18 cellular contexts compared by ENCODE assay signal in genomic region chr11:30317030-30317429, GRCh38. TPM values are rescaled to one million over a fixed set of nuclear protein-coding genes. Genes with fewer than 3 reads are reported as not detected.
DNase-seq lines count a peak whose midpoint lies in the region; ATAC-seq, FAIRE-seq and TF ChIP-seq lines count a peak whose summit lies in the region.
"Had no signal": no experiment of that assay in that cellular context is flagged by ENCODE, and none has a peak within 500 bp of the region (broad histone marks: within the 10 kb centered on the region; RNA-seq: fewer than 3 reads in every experiment).

No MANE protein-coding gene starts in this region.

- POLR2A ChIA-PET in CD8-positive, alpha-beta T cell (lab: Charles Lee), result interaction anchor here (1.1 to 1.2 kb wide), 2 partner anchors 9 to 34 kb away, joined by 3 read pairs; no protein-coding TSS in a partner anchor

- H3K27ac ChIP-seq in osteoblast (ENCODE audit: low read depth, low read length), result no peak overlapping the region
- no peak overlapping the region for H3K27ac ChIP-seq in CD8-positive, alpha-beta T cell (ENCODE audit: low read depth, low read length)

- peak; percentile 56 for ATAC-seq in GM19043 (IDR thresholded peaks at IDR 0.05; ENCODE audit: low read depth, unreplicated experiment)
- peak; percentile 80 for ATAC-seq in GM21786 (IDR thresholded peaks at IDR 0.05; ENCODE audit: unreplicated experiment)
- ATAC-seq in HG03280 (IDR thresholded peaks at IDR 0.05; ENCODE audit: unreplicated experiment), result peak; percentile 59
- ATAC-seq in CD8-positive, alpha-beta T cell, result no peak

- H3K4me1 Mint-ChIP-seq in CD8-positive, alpha-beta T cell (ENCODE audit: low read depth), result peaks cover 8% of the 10 kb centered on the region

- H3K4me3 Mint-ChIP-seq in CD8-positive, alpha-beta T cell, result no peak overlapping the region
- H3K4me3 Mint-ChIP-seq: IgD-negative memory B cell had no signal

- no peak overlapping the region for H3K4me3 ChIP-seq in osteoblast (ENCODE audit: insufficient read depth, low read length)
- no peak overlapping the region for H3K4me3 ChIP-seq in CD8-positive, alpha-beta T cell (ENCODE audit: low read depth, low read length)

- intact Hi-C loops in CD8-positive, alpha-beta T cell (cut with DNase I, micrococcal nuclease), result no loop called here

- H3K27ac Mint-ChIP-seq in CD8-positive, alpha-beta T cell, result no peak overlapping the region
- H3K27ac Mint-ChIP-seq: progenitor cell of endocrine pancreas had no signal

- H3K9me3 ChIP-seq in osteoblast (ENCODE audit: low read depth, low read length), result no peaks in the 10 kb centered on the region
- H3K9me3 ChIP-seq in CD8-positive, alpha-beta T cell (ENCODE audit: low read length), result no peaks in the 10 kb centered on the region

- no peaks in the 10 kb centered on the region for H3K27me3 Mint-ChIP-seq in CD8-positive, alpha-beta T cell (ENCODE audit: low read depth)
- H3K27me3 Mint-ChIP-seq: IgD-negative memory B cell had no signal

- no peaks in the 10 kb centered on the region for H3K4me1 ChIP-seq in osteoblast (ENCODE audit: insufficient read depth, low read length)
- H3K4me1 ChIP-seq in CD8-positive, alpha-beta T cell (ENCODE audit: insufficient read depth, low read length), result peaks cover 1% of the 10 kb centered on the region

- TF ChIP-seq CTCF in osteoblast (IDR thresholded peaks at IDR 0.05; ENCODE audit: extremely low read depth, low read depth, low read length), result no peak
- no peak for TF ChIP-seq CTCF in CD8-positive, alpha-beta T cell (IDR thresholded peaks at IDR 0.05)

- no peaks in the 10 kb centered on the region for H3K36me3 ChIP-seq in osteoblast (ENCODE audit: insufficient read depth, low read length)
- H3K36me3 ChIP-seq in CD8-positive, alpha-beta T cell (ENCODE audit: insufficient read depth, low read length), result no peaks in the 10 kb centered on the region

- no peak for FAIRE-seq in frontal cortex (lab: Jason Lieb, UNC)
- FAIRE-seq: endometrium, G401.6, keratinocyte had no signal

- H4K20me1 ChIP-seq in osteoblast (ENCODE audit: insufficient read depth, low read length), result no peaks in the 10 kb centered on the region

- H3K79me2 ChIP-seq in osteoblast (ENCODE audit: insufficient read depth, low read length), result no peaks in the 10 kb centered on the region

- H3K36me3 Mint-ChIP-seq in CD8-positive, alpha-beta T cell, result no peaks in the 10 kb centered on the region

- CTCF ChIA-PET in CD8-positive, alpha-beta T cell (lab: Charles Lee), result interaction anchor here (2.6 kb wide), 1 partner anchor 17 kb away, joined by 6 read pairs; no protein-coding TSS in a partner anchor

- no peaks in the 10 kb centered on the region for H3K9me3 Mint-ChIP-seq in CD8-positive, alpha-beta T cell
- H3K9me3 Mint-ChIP-seq: IgD-negative memory B cell had no signal

- peak overlapping the region; percentile 1 for H3K4me2 ChIP-seq in osteoblast (ENCODE audit: insufficient read depth, low read length)

- no peaks in the 10 kb centered on the region for H3K27me3 ChIP-seq in osteoblast (ENCODE audit: insufficient read depth, low read length)
- H3K27me3 ChIP-seq in CD8-positive, alpha-beta T cell (ENCODE audit: insufficient read depth, low read length), result no peaks in the 10 kb centered on the region

- DNase-seq in osteoblast (ENCODE audit: insufficient read length, low spot score, missing footprints), result peak; percentile 14
- no peak for DNase-seq in hippocampal formation (lab: John Stamatoyannopoulos, UW)
- no peak for DNase-seq in frontal cortex (ENCODE audit: low spot score in 2 of 2)
- no peak for DNase-seq in H4 (ENCODE audit: low spot score)
- DNase-seq in CD8-positive, alpha-beta T cell, result no peak
- DNase-seq: activated CD4-positive, alpha-beta T cell treated with anti-CD3 and anti-CD28 coated beads, Interleukin-2, amount 50 U/mL, for 48 hours; activated naive CD4-positive, alpha-beta T cell treated with Interleukin-2 at 50 U/mL for 16 hours; caudate nucleus; NCI-H1694 treated with DMSO at 0.1 percent for 48 hours; trophoblast cell had no signal

- peak overlapping the region; percentile 19 for H2AFZ ChIP-seq in osteoblast (ENCODE audit: low read length)

RNA-seq across cellular contexts. Expression of gene ARL14EP, which starts 5.9 kb away (rescaled TPM):
- 29.7 and 48.0 TPM in 2 replicates for total RNA-seq in osteoblast
- total RNA-seq in frontal cortex, result 70.5 TPM
- total RNA-seq in H4 (2014; rRNA removed; shearing (Covaris generic)), result 23.2 and 27.4 TPM in 2 replicates
- 10 to 100 TPM; 28.1 to 30.6 TPM for total RNA-seq in CD8-positive, alpha-beta T cell
